9 cellular contexts compared by ENCODE assay signal in genomic region chr19:36041831-36042230, GRCh38. TPM values are rescaled to one million over a fixed set of nuclear protein-coding genes. Genes with fewer than 3 reads are reported as not detected.
DNase-seq lines count a peak whose midpoint lies in the region; ATAC-seq and TF ChIP-seq lines count a peak whose summit lies in the region.
"Had no signal": no experiment of that assay in that cellular context is flagged by ENCODE, and none has a peak within 500 bp of the region (broad histone marks: within the 10 kb centered on the region; RNA-seq: fewer than 3 reads in every experiment).

No MANE protein-coding gene starts in this region.

- H3K9me3 ChIP-seq in adipocyte (ENCODE audit: control insufficient read depth, low read length) (no peaks in the 10 kb centered on the region), right cardiac atrium (ENCODE audit: control insufficient read depth, low read length) (no peaks in the 10 kb centered on the region), sigmoid colon (no peaks in the 10 kb centered on the region)

- H3K27ac ChIP-seq in right cardiac atrium (ENCODE audit: low read length) (no peak overlapping the region), sigmoid colon (peak overlapping the region; percentile 71 to 76 (median 76))

- peak overlapping the region; percentile 58 for H3K9ac ChIP-seq in adipocyte (ENCODE audit: low read length)

- TF ChIP-seq EP300 in sigmoid colon (IDR thresholded peaks at IDR 0.05), result no peak

- 13% methylated on average over 3 of the region's 3 CpGs for WGBS in right cardiac atrium
- 53 to 58% methylated on average over 3 of the region's 3 CpGs for WGBS in sigmoid colon, 2 donors

- intact Hi-C loops in right cardiac atrium (cut with DNase I), result no loop called here
- intact Hi-C loops in sigmoid colon (cut with DNase I), result no loop called here

- TF ChIP-seq POLR2A in sigmoid colon (IDR thresholded peaks at IDR 0.05), result no peak

- no peak for TF ChIP-seq CTCF in sigmoid colon (IDR thresholded peaks at IDR 0.05)

- DNase-seq in GM04503 (ENCODE audit: low read depth) (peak; percentile 81), adipocyte (ENCODE audit: low read depth) (peak; percentile 94), right cardiac atrium (no peak), sigmoid colon (no peak), DMS114 treated with DMSO at 0.1 percent for 48 hours (lab: John Stamatoyannopoulos, UW; ENCODE audit: unreplicated experiment) (no peak), NCI-H1417 treated with DMSO at 0.1 percent for 48 hours (lab: John Stamatoyannopoulos, UW) (no peak), NCI-H748 (lab: John Stamatoyannopoulos, UW; ENCODE audit: unreplicated experiment) (no peak)

- H3K4me1 ChIP-seq in adipocyte (ENCODE audit: control insufficient read depth, insufficient read depth, low read length), result peaks cover 35% of the 10 kb centered on the region
- H3K4me1 ChIP-seq in right cardiac atrium (ENCODE audit: control insufficient read depth, insufficient read depth, low read length), result no peaks in the 10 kb centered on the region
- H3K4me1 ChIP-seq in sigmoid colon, result peaks cover 0 to 61% (median 58%) of the 10 kb centered on the region in 4 donors

- H3K36me3 ChIP-seq in adipocyte (ENCODE audit: control insufficient read depth, insufficient read depth, low read length, severe bottlenecking) (peaks cover 9% of the 10 kb centered on the region), sigmoid colon (peaks cover 0 to 27% (median 6%) of the 10 kb centered on the region in 4 donors)

- peak; percentile 43 to 60 for ATAC-seq in right cardiac atrium
- no peak for ATAC-seq in HG03097 (IDR thresholded peaks at IDR 0.05; ENCODE audit: low FRiP score, unreplicated experiment)

- no peaks in the 10 kb centered on the region for H3K27me3 ChIP-seq in adipocyte (replicated peaks; ENCODE audit: control insufficient read depth, insufficient read depth, low read length)
- no peaks in the 10 kb centered on the region for H3K27me3 ChIP-seq in right cardiac atrium (ENCODE audit: control insufficient read depth, insufficient read depth)
- no peaks in the 10 kb centered on the region for H3K27me3 ChIP-seq in sigmoid colon

- peak overlapping the region; percentile 15 for H3K4me3 ChIP-seq in adipocyte (ENCODE audit: low read length)
- no peak overlapping the region for H3K4me3 ChIP-seq in right cardiac atrium (ENCODE audit: low read length)
- H3K4me3 ChIP-seq in sigmoid colon, result no peak overlapping the region
- H3K4me3 ChIP-seq: skin epidermis had no signal

RNA-seq across cellular contexts. Expression of gene CLIP3, which starts 9.2 kb away (rescaled TPM):
- total RNA-seq in right cardiac atrium (10 to 100 TPM in 3 of 4 donors, 1 to 10 TPM in 1; 8.7 to 11.3 (median 10.3) TPM), sigmoid colon (10 to 100 TPM; 22.5 to 53.7 (median 28.3) TPM)
- polyA plus RNA-seq in right cardiac atrium (4.8 TPM), sigmoid colon (1 to 10 TPM; 1.2 to 9.7 (median 6.0) TPM)

RNA-seq across cellular contexts. Expression of gene THAP8, which starts 12.3 kb away (rescaled TPM):
- 1 to 10 TPM; 1.6 to 4.5 (median 3.9) TPM for total RNA-seq in right cardiac atrium
- polyA plus RNA-seq in right cardiac atrium, result 6.6 TPM
- 10 to 100 TPM; 12.6 to 23.9 (median 18.9) TPM for total RNA-seq in sigmoid colon
- polyA plus RNA-seq in sigmoid colon, result 1 to 10 TPM; 5.8 to 9.0 (median 6.5) TPM

RNA-seq across cellular contexts. Expression of gene WDR62, which starts 12.9 kb away (rescaled TPM):
- 10 to 100 TPM in 1 of 4 donors, 1 to 10 TPM in 3; 2.8 to 16.3 (median 8.0) TPM for total RNA-seq in right cardiac atrium
- 10.6 TPM for polyA plus RNA-seq in right cardiac atrium
- 1 to 10 TPM in 1 of 4 donors, under 1 TPM in 3; 0.16 to 1.1 (median 0.32) TPM for total RNA-seq in sigmoid colon
- 1 to 10 TPM in 1 of 3 donors, under 1 TPM in 2; under 0.01 to 6.8 (median 0.69) TPM for polyA plus RNA-seq in sigmoid colon

RNA-seq across cellular contexts. Expression of gene ALKBH6, which starts 27.8 kb away (rescaled TPM):
- total RNA-seq in right cardiac atrium, result 10 to 100 TPM in 3 of 4 donors, 1 to 10 TPM in 1; 8.8 to 16.3 (median 12.0) TPM
- 18.0 TPM for polyA plus RNA-seq in right cardiac atrium
- total RNA-seq in sigmoid colon, result 10 to 100 TPM; 19.9 to 31.7 (median 26.6) TPM
- polyA plus RNA-seq in sigmoid colon, result 10 to 100 TPM; 12.0 to 24.4 (median 12.5) TPM

RNA-seq across cellular contexts. Expression of gene SYNE4, which starts 33.2 kb away (rescaled TPM):
- under 1 TPM in 3 of 4 donors, not detected in 1; 0.12 to 0.25 (median 0.14) TPM for total RNA-seq in right cardiac atrium
- polyA plus RNA-seq in right cardiac atrium, result 0.18 TPM
- under 1 TPM; 0.28 to 0.82 (median 0.76) TPM for total RNA-seq in sigmoid colon
- 1 to 10 TPM; 3.9 to 7.8 (median 6.0) TPM for polyA plus RNA-seq in sigmoid colon

Comparison
In these comparisons a context has a peak if more than half of its experiments do, and no peak if none do; other contexts are left out.
1. DNase-seq: peak in GM04503 (single experiment) and adipocyte (single experiment); none in right cardiac atrium (0 of 3), sigmoid colon (single experiment), DMS114 treated with DMSO at 0.1 percent for 48 hours (single experiment), NCI-H1417 treated with DMSO at 0.1 percent for 48 hours (single experiment) and NCI-H748 (single experiment).